8 cellular contexts compared by ENCODE assay signal in the genomic region with DNA sequence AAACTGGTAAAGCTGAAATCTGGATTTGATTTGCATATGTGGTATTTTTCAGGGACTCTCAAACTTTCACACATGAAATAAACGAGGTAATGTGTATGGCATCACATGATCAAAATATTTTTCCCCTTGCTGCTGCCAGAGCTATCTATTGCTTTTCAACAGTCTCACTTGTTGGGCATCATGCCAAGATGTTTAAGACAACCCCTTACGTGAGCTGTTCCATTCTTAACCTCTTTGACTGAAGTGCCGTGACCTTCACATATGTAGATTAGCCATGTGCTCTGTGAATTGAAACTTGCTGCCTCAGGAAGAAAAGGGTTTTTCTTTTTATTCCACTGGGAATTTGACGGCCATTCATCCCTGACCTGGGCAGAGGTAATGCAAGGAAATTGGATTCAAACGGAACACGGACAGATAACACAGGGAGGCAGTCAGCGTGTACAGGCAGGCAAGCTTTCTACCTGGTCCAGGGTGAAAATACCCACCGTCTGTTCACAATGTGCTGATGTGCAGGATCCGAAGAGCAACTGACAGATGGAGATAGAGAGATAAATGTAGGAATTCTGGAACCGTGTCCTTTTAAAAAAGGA. TPM values are rescaled to one million over a fixed set of nuclear protein-coding genes. Genes with fewer than 3 reads are reported as not detected.
DNase-seq lines count a peak whose midpoint lies in the region; ATAC-seq and TF ChIP-seq lines count a peak whose summit lies in the region.

No MANE protein-coding gene starts in this region.

- TF ChIP-seq CTCF in epithelial cell of proximal tubule (conservative IDR thresholded peaks at IDR 0.05; ENCODE audit: low read depth, low read length) (no peak), gastrocnemius medialis (IDR thresholded peaks at IDR 0.05 in 4 of 5, conservative IDR thresholded peaks at IDR 0.05 in 1 of 5) (no peak), stomach (IDR thresholded peaks at IDR 0.05) (no peak)

- H3K27me3 ChIP-seq in gastrocnemius medialis = no peaks in the 10 kb centered on the region
- H3K27me3 ChIP-seq in stomach = no peaks in the 10 kb centered on the region

- no peak for TF ChIP-seq EP300 in stomach (IDR thresholded peaks at IDR 0.05)

- in situ Hi-C loops in gastrocnemius medialis (cut with MboI; ENCODE audit: low sequenced_read_pairs in 4 of 4) = loop anchor here in 2 of 4 donors (25.0 kb wide), 2 partner anchors 171 to 1479 kb away; a partner anchor contains a TSS

- peak; percentile 81 for DNase-seq in COLO829 (ENCODE audit: low spot score)
- DNase-seq in NCI-H82 (lab: John Stamatoyannopoulos, UW) = peak; percentile 95
- DNase-seq in epithelial cell of proximal tubule (ENCODE audit: low read depth) = peak; percentile 53
- DNase-seq in gastrocnemius medialis = no peak
- no peak for DNase-seq in AG08396 (ENCODE audit: low spot score)
- no peak for DNase-seq in stomach

- H3K36me3 ChIP-seq in gastrocnemius medialis (no peaks in the 10 kb centered on the region), stomach (no peaks in the 10 kb centered on the region)

- H3K4me3 ChIP-seq in epithelial cell of proximal tubule (ENCODE audit: low read depth, low read length) (no peak overlapping the region), gastrocnemius medialis (peak overlapping the region in 3 of 4 donors; percentile 11 to 31 (median 20)), stomach (no peak overlapping the region)

- peak; percentile 52 for ATAC-seq in GM19324 (IDR thresholded peaks at IDR 0.05; ENCODE audit: low FRiP score, unreplicated experiment)
- ATAC-seq in HG03432 (IDR thresholded peaks at IDR 0.05; ENCODE audit: unreplicated experiment) = peak; percentile 78
- ATAC-seq in gastrocnemius medialis = peak in 1 of 2 donors; percentile 42

- no peaks in the 10 kb centered on the region for H3K9me3 ChIP-seq in gastrocnemius medialis
- H3K9me3 ChIP-seq in stomach = no peaks in the 10 kb centered on the region

- H3K27ac ChIP-seq in gastrocnemius medialis (peak overlapping the region; percentile 6 to 37 (median 22)), stomach (no peak overlapping the region)

- WGBS in stomach, 5 donors = 22 to 41% (median 24%) methylated on average over 10 of the region's 10 CpGs

- TF ChIP-seq POLR2A in gastrocnemius medialis (IDR thresholded peaks at IDR 0.05) (no peak), stomach (IDR thresholded peaks at IDR 0.05) (no peak)

- intact Hi-C loops in gastrocnemius medialis (cut with DNase I; ENCODE audit: low total_unique reads) = loop anchor here (2.0 kb wide), 1 partner anchor 15 kb away; no protein-coding TSS in a partner anchor
- intact Hi-C loops in stomach (cut with DNase I; ENCODE audit: low total_unique reads) = no loop called here

- H3K4me1 ChIP-seq in gastrocnemius medialis (peaks cover 85 to 94% of the 10 kb centered on the region in 2 donors), stomach (peaks cover 42 to 100% (median 74%) of the 10 kb centered on the region in 4 donors)

RNA-seq across cellular contexts. Expression of a gene that starts 14.2 kb away (rescaled TPM):
- total RNA-seq in epithelial cell of proximal tubule (17.3 and 18.5 TPM in 2 replicates), gastrocnemius medialis (10 to 100 TPM; 54.9 to 75.3 (median 62.0) TPM), stomach (100 to 1,000 TPM in 3 of 5 donors, 10 to 100 TPM in 2; 31.3 to 183 (median 142) TPM)
- 1 to 10 TPM; 8.8 to 9.2 (median 9.0) TPM for polyA plus RNA-seq in stomach

Comparison
In these comparisons a context has a peak if more than half of its experiments do, and no peak if none do; other contexts are left out.
1. DNase-seq: peak in COLO829 (single experiment), NCI-H82 (single experiment) and epithelial cell of proximal tubule (single experiment); none in gastrocnemius medialis (0 of 2), AG08396 (single experiment) and stomach (single experiment).
2. H3K4me3 ChIP-seq: peak in gastrocnemius medialis (3 of 4); none in epithelial cell of proximal tubule (single experiment) and stomach (0 of 4).
3. H3K27ac ChIP-seq: peak in gastrocnemius medialis (4 of 4); none in stomach (0 of 5).